9 cellular contexts compared by ENCODE assay signal in the genomic region with DNA sequence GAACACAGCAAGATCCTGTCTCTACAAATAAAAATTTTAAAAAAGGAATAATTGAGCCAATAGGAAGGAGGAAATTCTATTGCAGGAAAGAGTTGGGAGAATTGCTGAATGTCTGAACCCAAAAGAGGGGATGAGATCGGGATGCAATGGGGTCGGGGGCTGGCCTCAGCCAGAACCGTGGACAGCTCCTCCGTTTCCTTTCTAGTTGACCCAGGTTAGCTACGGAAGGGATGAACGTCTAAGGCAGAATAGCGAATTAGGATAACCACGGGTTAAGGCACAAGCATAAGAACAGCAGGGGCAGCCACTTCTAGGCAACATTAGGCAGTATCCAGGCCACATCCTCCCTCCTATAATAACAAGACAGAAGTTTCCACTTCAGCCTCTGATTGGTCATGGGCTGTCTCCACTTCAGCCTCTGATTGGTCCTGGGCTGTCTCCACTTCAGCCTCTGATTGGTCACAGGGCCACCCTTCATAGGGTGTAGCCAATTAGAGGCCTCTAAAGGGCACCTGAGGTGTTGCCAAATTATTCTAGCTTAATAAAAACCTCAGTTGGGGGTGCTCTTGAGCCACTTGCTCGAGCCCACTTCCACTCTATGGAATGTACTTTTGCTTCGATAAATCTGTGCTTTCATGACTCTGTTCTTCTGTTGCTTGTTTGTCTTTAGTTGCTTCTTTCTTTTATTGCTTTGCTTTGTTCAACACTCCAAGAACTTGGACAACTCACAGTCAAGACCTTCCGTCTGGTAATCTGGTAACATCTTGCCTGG. TPM values are rescaled to one million over a fixed set of nuclear protein-coding genes. Genes with fewer than 3 reads are reported as not detected.
DNase-seq lines count a peak whose midpoint lies in the region; ATAC-seq and TF ChIP-seq lines count a peak whose summit lies in the region.
"Had no signal": no experiment of that assay in that cellular context is flagged by ENCODE, and none has a peak within 500 bp of the region (broad histone marks: within the 10 kb centered on the region; RNA-seq: fewer than 3 reads in every experiment).

No MANE protein-coding gene starts in this region.

- peak; percentile 91 to 100 (median 95) for ATAC-seq in T-cell (replicated peaks in 1 of 4)
- ATAC-seq in effector memory CD8-positive, alpha-beta T cell (replicated peaks), result peak; percentile 100
- ATAC-seq in stimulated activated memory B cell treated with anti-CD40 and anti-IgM and Interleukin-4, amounts not matched to agents 10 μg/mL and 1 μg/mL and 100 μg/mL, for 72 hours, result peak; percentile 54

- no peaks in the 10 kb centered on the region for H3K4me1 ChIP-seq in ascending aorta

- intact Hi-C loops in ascending aorta (cut with DNase I), result no loop called here

- H3K4me3 ChIP-seq in ascending aorta, result no peak overlapping the region

- peak overlapping the region; percentile 2 to 28 for H3K27ac Mint-ChIP-seq in T-cell
- H3K27ac Mint-ChIP-seq in effector memory CD8-positive, alpha-beta T cell, result peak overlapping the region in 1 of 2 donors; percentile 44
- no peak overlapping the region for H3K27ac Mint-ChIP-seq in stimulated activated memory B cell treated with anti-CD40 and anti-IgM and Interleukin-4, amounts not matched to agents 10 μg/mL and 1 μg/mL and 100 μg/mL, for 72 hours

- H3K27me3 Mint-ChIP-seq in T-cell, result no peaks in the 10 kb centered on the region
- no peaks in the 10 kb centered on the region for H3K27me3 Mint-ChIP-seq in effector memory CD8-positive, alpha-beta T cell
- no peaks in the 10 kb centered on the region for H3K27me3 Mint-ChIP-seq in stimulated activated memory B cell treated with anti-CD40 and anti-IgM and Interleukin-4, amounts not matched to agents 10 μg/mL and 1 μg/mL and 100 μg/mL, for 72 hours

- no peak overlapping the region for H3K27ac ChIP-seq in ascending aorta
- H3K27ac ChIP-seq: C4-2B had no signal

- no peak for TF ChIP-seq CTCF in ascending aorta (IDR thresholded peaks at IDR 0.05)

- no peak overlapping the region for H3K4me3 Mint-ChIP-seq in T-cell
- no peak overlapping the region for H3K4me3 Mint-ChIP-seq in effector memory CD8-positive, alpha-beta T cell
- no peak overlapping the region for H3K4me3 Mint-ChIP-seq in stimulated activated memory B cell treated with anti-CD40 and anti-IgM and Interleukin-4, amounts not matched to agents 10 μg/mL and 1 μg/mL and 100 μg/mL, for 72 hours

- POLR2A ChIA-PET in T-cell (lab: Charles Lee), result no interaction called here

- peaks cover 4 to 20% (median 8%) of the 10 kb centered on the region in 3 donors for H3K4me1 Mint-ChIP-seq in T-cell
- H3K4me1 Mint-ChIP-seq in effector memory CD8-positive, alpha-beta T cell (ENCODE audit: low read depth in 2 of 2), result peaks cover 0 to 2% of the 10 kb centered on the region in 2 donors
- peaks cover 4% of the 10 kb centered on the region for H3K4me1 Mint-ChIP-seq in stimulated activated memory B cell treated with anti-CD40 and anti-IgM and Interleukin-4, amounts not matched to agents 10 μg/mL and 1 μg/mL and 100 μg/mL, for 72 hours

- no peaks in the 10 kb centered on the region for H3K36me3 ChIP-seq in ascending aorta

- no peaks in the 10 kb centered on the region for H3K27me3 ChIP-seq in ascending aorta

- peaks cover 0 to 3% of the 10 kb centered on the region in 2 donors for H3K9me3 ChIP-seq in ascending aorta

- DNase-seq in activated naive CD4-positive, alpha-beta T cell treated with Interleukin-2 at 50 U/mL for 16 hours, result peak; percentile 45
- no peak for DNase-seq in activated naive CD4-positive, alpha-beta T cell (lab: John Stamatoyannopoulos, UW)
- peak in 27 of 34 experiments; percentile 17 to 69 (median 40) for DNase-seq in T-cell
- peak in 2 of 3 experiments; percentile 32 to 33 for DNase-seq in effector memory CD8-positive, alpha-beta T cell
- DNase-seq in ascending aorta (ENCODE audit: low spot score in 2 of 2), result no peak
- no peak for DNase-seq in GF-D8 (lab: John Stamatoyannopoulos, UW)
- no peak for DNase-seq in DMS79 (lab: John Stamatoyannopoulos, UW)

- CTCF ChIA-PET in T-cell (lab: Charles Lee), result interaction anchor here in 1 of 2 donors (1.0 to 1.3 kb wide), 2 partner anchors 9 to 35 kb away, joined by 3 to 4 read pairs; no protein-coding TSS in a partner anchor

- peaks cover 0 to 7% (median 6%) of the 10 kb centered on the region in 3 donors for H3K9me3 Mint-ChIP-seq in T-cell
- no peaks in the 10 kb centered on the region for H3K9me3 Mint-ChIP-seq in effector memory CD8-positive, alpha-beta T cell
- H3K9me3 Mint-ChIP-seq in stimulated activated memory B cell treated with anti-CD40 and anti-IgM and Interleukin-4, amounts not matched to agents 10 μg/mL and 1 μg/mL and 100 μg/mL, for 72 hours, result no peaks in the 10 kb centered on the region

- no peaks in the 10 kb centered on the region for H3K36me3 Mint-ChIP-seq in T-cell
- peaks cover 3% of the 10 kb centered on the region for H3K36me3 Mint-ChIP-seq in effector memory CD8-positive, alpha-beta T cell (ENCODE audit: insufficient read depth)
- H3K36me3 Mint-ChIP-seq in stimulated activated memory B cell treated with anti-CD40 and anti-IgM and Interleukin-4, amounts not matched to agents 10 μg/mL and 1 μg/mL and 100 μg/mL, for 72 hours, result no peaks in the 10 kb centered on the region

RNA-seq across cellular contexts. Expression of a gene that starts 24.9 kb away (rescaled TPM):
- total RNA-seq in T-cell (100 to 1,000 TPM in 2 of 5 donors, 10 to 100 TPM in 3; 83.6 to 189 (median 99.5) TPM), ascending aorta (619 TPM)

Comparison
In these comparisons a context has a peak if more than half of its experiments do, and no peak if none do; other contexts are left out.
1. DNase-seq: peak in activated naive CD4-positive, alpha-beta T cell treated with Interleukin-2 at 50 U/mL for 16 hours (single experiment), T-cell (27 of 34) and effector memory CD8-positive, alpha-beta T cell (2 of 3); none in activated naive CD4-positive, alpha-beta T cell (0 of 4), ascending aorta (0 of 2), GF-D8 (single experiment) and DMS79 (single experiment).
2. Peak in every context shown above with its lines, with median percentiles within 50 percentile points of each other: ATAC-seq.